ENCODE assay signal across 8 cellular contexts in the genomic region with DNA sequence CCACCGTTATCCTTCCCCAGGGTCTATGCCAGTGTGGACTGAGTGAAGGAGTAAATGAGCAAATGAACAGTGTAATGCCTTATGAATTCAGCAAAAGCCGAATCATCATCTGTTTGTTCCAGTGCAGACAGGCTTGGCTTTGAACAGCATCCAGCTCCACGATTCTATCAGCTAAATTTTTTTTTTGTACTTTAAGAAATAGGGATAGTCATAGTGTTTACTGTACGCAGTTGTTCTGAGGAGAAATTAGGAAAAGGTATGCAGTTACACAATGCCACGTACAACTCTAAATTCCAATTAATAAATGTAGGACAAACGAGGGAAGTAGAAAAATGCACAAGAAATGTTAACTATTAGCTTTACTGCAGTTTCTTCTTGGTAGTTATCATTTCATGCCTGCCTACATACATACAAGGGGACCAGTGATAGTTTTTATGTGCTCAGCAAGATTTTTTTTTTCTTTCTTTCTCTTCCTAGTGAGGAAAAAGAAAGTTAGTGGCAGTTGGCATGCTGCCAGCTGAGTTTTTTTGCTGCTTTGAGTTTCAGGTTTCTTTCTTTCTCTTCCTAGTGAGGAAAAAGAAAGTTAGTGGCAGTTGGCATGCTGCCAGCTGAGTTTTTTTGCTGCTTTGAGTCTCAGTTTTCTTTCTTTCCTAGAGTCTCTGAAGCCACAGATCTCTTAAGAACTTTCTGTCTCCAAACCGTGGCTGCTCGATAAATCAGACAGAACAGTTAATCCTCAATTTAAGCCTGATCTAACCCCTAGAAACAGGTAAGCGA. TPM values are rescaled to one million over a fixed set of nuclear protein-coding genes. Genes with fewer than 3 reads are reported as not detected.
DNase-seq lines count a peak whose midpoint lies in the region; ATAC-seq and TF ChIP-seq lines count a peak whose summit lies in the region.

A gene (plus strand): TSS at position 646 of the 777 bp plus-strand sequence. CDS start 7,468 bp downstream, outside the sequence.

- TF ChIP-seq POLR2A in stomach (IDR thresholded peaks at IDR 0.05): no peak

- no peaks in the 10 kb centered on the region for H3K9me3 Mint-ChIP-seq in activated CD4-positive, alpha-beta T cell treated with anti-CD3 and anti-CD28 coated beads, Interleukin-2, amount 10 ng/mL, durations not matched to agents 24 days and 14 days
- H3K9me3 Mint-ChIP-seq in naive thymus-derived CD4-positive, alpha-beta T cell: no peaks in the 10 kb centered on the region
- no peaks in the 10 kb centered on the region for H3K9me3 Mint-ChIP-seq in neural progenitor cell

- peaks cover 53% of the 10 kb centered on the region for H3K4me1 Mint-ChIP-seq in activated CD4-positive, alpha-beta T cell treated with anti-CD3 and anti-CD28 coated beads, Interleukin-2, amount 10 ng/mL, durations not matched to agents 24 days and 14 days
- H3K4me1 Mint-ChIP-seq in naive thymus-derived CD4-positive, alpha-beta T cell: peaks cover 30 to 75% (median 58%) of the 10 kb centered on the region in 7 donors
- H3K4me1 Mint-ChIP-seq in neural progenitor cell: peaks cover 20% of the 10 kb centered on the region

- no peak within 1 kb of the TSS for H3K4me2 ChIP-seq in neural progenitor cell

- H4K20me1 ChIP-seq in neural progenitor cell (ENCODE audit: low read depth): no peaks in the 10 kb centered on the region

- H3K27me3 Mint-ChIP-seq in activated CD4-positive, alpha-beta T cell treated with anti-CD3 and anti-CD28 coated beads, Interleukin-2, amount 10 ng/mL, durations not matched to agents 24 days and 14 days: peaks cover 4% of the 10 kb centered on the region
- peaks cover 0 to 5% (median 0%) of the 10 kb centered on the region in 5 donors for H3K27me3 Mint-ChIP-seq in naive thymus-derived CD4-positive, alpha-beta T cell
- H3K27me3 Mint-ChIP-seq in neural progenitor cell (ENCODE audit: insufficient read depth, low read depth): peaks cover 3% of the 10 kb centered on the region

- no peaks in the 10 kb centered on the region for H3K36me3 ChIP-seq in duodenal mucosa (ENCODE audit: control insufficient read depth in 1 of 2, insufficient read depth in 2 of 2, low read length in 2 of 2)
- no peaks in the 10 kb centered on the region for H3K36me3 ChIP-seq in naive thymus-derived CD4-positive, alpha-beta T cell (ENCODE audit: control insufficient read depth in 2 of 3, insufficient read depth in 3 of 3, low read length in 3 of 3)
- no peaks in the 10 kb centered on the region for H3K36me3 ChIP-seq in stomach
- H3K36me3 ChIP-seq in neural progenitor cell: no peaks in the 10 kb centered on the region

- CTCF ChIA-PET in naive thymus-derived CD4-positive, alpha-beta T cell (lab: Charles Lee): interaction anchor here (1.1 to 5.0 kb wide), 6 partner anchors 12 to 58 kb away, joined by 3 to 67 read pairs (median 5); a partner anchor contains a TSS

- POLR2A ChIA-PET in naive thymus-derived CD4-positive, alpha-beta T cell (lab: Charles Lee): interaction anchor here (0.6 to 1.6 kb wide), 9 partner anchors 10 to 641 kb away, joined by 3 to 14 read pairs (median 5); a partner anchor contains a TSS

- H3F3A ChIP-seq in neural progenitor cell (ENCODE audit: low read depth): no peaks in the 10 kb centered on the region

- peak within 1 kb of the TSS in 1 of 2 donors; percentile 3 for H3K9ac ChIP-seq in duodenal mucosa (ENCODE audit: low read depth in 1 of 2, low read length in 2 of 2)
- no peak within 1 kb of the TSS for H3K9ac ChIP-seq in neural progenitor cell

- H2AFZ ChIP-seq in neural progenitor cell (replicated peaks): no peak within 1 kb of the TSS

- ATAC-seq in GM19328 (IDR thresholded peaks at IDR 0.05; ENCODE audit: unreplicated experiment) (peak; percentile 41), HG03457 (IDR thresholded peaks at IDR 0.05; ENCODE audit: unreplicated experiment) (peak; percentile 27)
- ATAC-seq in naive thymus-derived CD4-positive, alpha-beta T cell: peak; percentile 42

- DNase-seq in activated CD4-positive, alpha-beta T cell treated with anti-CD3 and anti-CD28 coated beads, Interleukin-2, amount 10 ng/mL, durations not matched to agents 24 days and 14 days: peak; percentile 91
- peak; percentile 11 to 65 (median 55) for DNase-seq in naive thymus-derived CD4-positive, alpha-beta T cell
- DNase-seq in stomach: peak; percentile 35
- no peak for DNase-seq in neural progenitor cell (ENCODE audit: low spot score)
- no peak for DNase-seq in COLO668 (lab: John Stamatoyannopoulos, UW; ENCODE audit: unreplicated experiment)

- H3K36me3 Mint-ChIP-seq in activated CD4-positive, alpha-beta T cell treated with anti-CD3 and anti-CD28 coated beads, Interleukin-2, amount 10 ng/mL, durations not matched to agents 24 days and 14 days (ENCODE audit: low read depth): peaks cover 28% of the 10 kb centered on the region
- peaks cover 0 to 32% (median 11%) of the 10 kb centered on the region in 5 donors for H3K36me3 Mint-ChIP-seq in naive thymus-derived CD4-positive, alpha-beta T cell
- H3K36me3 Mint-ChIP-seq in neural progenitor cell: no peaks in the 10 kb centered on the region

- intact Hi-C loops in activated CD4-positive, alpha-beta T cell treated with anti-CD3 and anti-CD28 coated beads, Interleukin-2, amount 10 ng/mL, durations not matched to agents 24 days and 14 days (cut with micrococcal nuclease): loop anchor here (1.0 to 10.0 kb wide), 5 partner anchors 15 to 938 kb away; a partner anchor contains a TSS
- intact Hi-C loops in naive thymus-derived CD4-positive, alpha-beta T cell (cut with micrococcal nuclease): loop anchor here (1.0 to 10.0 kb wide), 7 partner anchors 29 to 1405 kb away; a partner anchor contains a TSS
- intact Hi-C loops in stomach (cut with DNase I; ENCODE audit: low total_unique reads): loop anchor here (10.0 kb wide), 1 partner anchor 55 kb away; no protein-coding TSS in a partner anchor

- peak within 1 kb of the TSS; percentile 89 for H3K4me3 Mint-ChIP-seq in activated CD4-positive, alpha-beta T cell treated with anti-CD3 and anti-CD28 coated beads, Interleukin-2, amount 10 ng/mL, durations not matched to agents 24 days and 14 days
- H3K4me3 Mint-ChIP-seq in naive thymus-derived CD4-positive, alpha-beta T cell: peak within 1 kb of the TSS; percentile 77 to 99 (median 87)
- H3K4me3 Mint-ChIP-seq in neural progenitor cell: no peak within 1 kb of the TSS

- peak within 1 kb of the TSS; percentile 44 to 54 for H3K4me3 ChIP-seq in duodenal mucosa (ENCODE audit: low read depth in 1 of 2, low read length in 2 of 2)
- peak within 1 kb of the TSS; percentile 36 for H3K4me3 ChIP-seq in naive thymus-derived CD4-positive, alpha-beta T cell (ENCODE audit: low read length)
- peak within 1 kb of the TSS; percentile 31 to 39 (median 36) for H3K4me3 ChIP-seq in stomach
- H3K4me3 ChIP-seq in neural progenitor cell: no peak within 1 kb of the TSS

- H3K9me3 ChIP-seq in duodenal mucosa (ENCODE audit: control insufficient read depth in 1 of 2, low read length in 2 of 2): no peaks in the 10 kb centered on the region
- no peaks in the 10 kb centered on the region for H3K9me3 ChIP-seq in naive thymus-derived CD4-positive, alpha-beta T cell (ENCODE audit: control insufficient read depth in 2 of 3, low read length in 3 of 3)
- H3K9me3 ChIP-seq in stomach: no peaks in the 10 kb centered on the region
- H3K9me3 ChIP-seq in neural progenitor cell (ENCODE audit: low read depth): no peaks in the 10 kb centered on the region

- TF ChIP-seq CTCF in stomach (IDR thresholded peaks at IDR 0.05): no peak
- TF ChIP-seq CTCF in neural progenitor cell (IDR thresholded peaks at IDR 0.05): no peak

- H3K27ac Mint-ChIP-seq in activated CD4-positive, alpha-beta T cell treated with anti-CD3 and anti-CD28 coated beads, Interleukin-2, amount 10 ng/mL, durations not matched to agents 24 days and 14 days: peak within 1 kb of the TSS; percentile 91
- H3K27ac Mint-ChIP-seq in naive thymus-derived CD4-positive, alpha-beta T cell: peak within 1 kb of the TSS; percentile 86 to 99 (median 92)
- H3K27ac Mint-ChIP-seq in neural progenitor cell: no peak within 1 kb of the TSS

- no peak for TF ChIP-seq EP300 in stomach (IDR thresholded peaks at IDR 0.05)

- no peak within 1 kb of the TSS for H3K27ac ChIP-seq in duodenal mucosa (ENCODE audit: low read depth, low read length)
- peak within 1 kb of the TSS; percentile 62 for H3K27ac ChIP-seq in naive thymus-derived CD4-positive, alpha-beta T cell (ENCODE audit: low read depth, low read length)
- H3K27ac ChIP-seq in stomach: peak within 1 kb of the TSS in 4 of 5 donors; percentile 64 to 79 (median 76)
- no peak within 1 kb of the TSS for H3K27ac ChIP-seq in neural progenitor cell

- WGBS in stomach, 5 donors: 6 to 9% (median 8%) methylated on average over 9 of the region's 9 CpGs

- no peaks in the 10 kb centered on the region for H3K27me3 ChIP-seq in duodenal mucosa (ENCODE audit: control insufficient read depth in 1 of 2, insufficient read depth in 2 of 2, low read length in 2 of 2)
- no peaks in the 10 kb centered on the region for H3K27me3 ChIP-seq in naive thymus-derived CD4-positive, alpha-beta T cell (ENCODE audit: control insufficient read depth in 2 of 2, insufficient read depth in 2 of 2, low read length in 2 of 2)
- no peaks in the 10 kb centered on the region for H3K27me3 ChIP-seq in stomach
- no peaks in the 10 kb centered on the region for H3K27me3 ChIP-seq in neural progenitor cell

- peaks cover 15 to 20% of the 10 kb centered on the region in 2 donors for H3K4me1 ChIP-seq in duodenal mucosa (ENCODE audit: control insufficient read depth in 1 of 2, insufficient read depth in 2 of 2, low read length in 2 of 2)
- H3K4me1 ChIP-seq in naive thymus-derived CD4-positive, alpha-beta T cell (ENCODE audit: control insufficient read depth in 2 of 2, insufficient read depth in 2 of 2, low read length in 2 of 2): peaks cover 7 to 24% of the 10 kb centered on the region in 2 donors
- peaks cover 8 to 42% (median 34%) of the 10 kb centered on the region in 4 donors for H3K4me1 ChIP-seq in stomach
- no peaks in the 10 kb centered on the region for H3K4me1 ChIP-seq in neural progenitor cell

- H3K79me2 ChIP-seq in neural progenitor cell (ENCODE audit: low read depth): no peaks in the 10 kb centered on the region

RNA-seq across cellular contexts. Expression of the gene that starts here (rescaled TPM):
- 23.5 and 26.0 TPM in 2 replicates for total RNA-seq in activated CD4-positive, alpha-beta T cell treated with anti-CD3 and anti-CD28 coated beads, Interleukin-2, amount 10 ng/mL, durations not matched to agents 24 days and 14 days
- 100 to 1,000 TPM in 1 of 5 experiments, 10 to 100 TPM in 1, 1 to 10 TPM in 3; 1.4 to 194 (median 7.8) TPM for total RNA-seq in naive thymus-derived CD4-positive, alpha-beta T cell
- 1 to 10 TPM; 1.1 to 4.7 TPM for polyA plus RNA-seq in naive thymus-derived CD4-positive, alpha-beta T cell
- 10 to 100 TPM in 1 of 5 donors, 1 to 10 TPM in 3, under 1 TPM in 1; 0.29 to 27.4 (median 7.0) TPM for total RNA-seq in stomach
- polyA plus RNA-seq in stomach: 1 to 10 TPM; 2.9 to 6.9 (median 4.9) TPM
- not detected in 2 replicates for total RNA-seq in neural progenitor cell (ENCODE audit: low replicate concordance)

Comparison
In these comparisons a context has a peak if more than half of its experiments do, and no peak if none do; other contexts are left out.
1. DNase-seq: peak in activated CD4-positive, alpha-beta T cell treated with anti-CD3 and anti-CD28 coated beads, Interleukin-2, amount 10 ng/mL, durations not matched to agents 24 days and 14 days (single experiment), naive thymus-derived CD4-positive, alpha-beta T cell (9 of 9) and stomach (single experiment); none in neural progenitor cell (single experiment) and COLO668 (single experiment).
2. H3K27ac ChIP-seq: peak in naive thymus-derived CD4-positive, alpha-beta T cell (single experiment) and stomach (4 of 5); none in duodenal mucosa (single experiment) and neural progenitor cell (single experiment).
3. Peak in every context shown above with its lines, with median percentiles within 50 percentile points of each other: ATAC-seq.